Comparison of ENCODE assay signal across 1 cellular context in the genomic region with DNA sequence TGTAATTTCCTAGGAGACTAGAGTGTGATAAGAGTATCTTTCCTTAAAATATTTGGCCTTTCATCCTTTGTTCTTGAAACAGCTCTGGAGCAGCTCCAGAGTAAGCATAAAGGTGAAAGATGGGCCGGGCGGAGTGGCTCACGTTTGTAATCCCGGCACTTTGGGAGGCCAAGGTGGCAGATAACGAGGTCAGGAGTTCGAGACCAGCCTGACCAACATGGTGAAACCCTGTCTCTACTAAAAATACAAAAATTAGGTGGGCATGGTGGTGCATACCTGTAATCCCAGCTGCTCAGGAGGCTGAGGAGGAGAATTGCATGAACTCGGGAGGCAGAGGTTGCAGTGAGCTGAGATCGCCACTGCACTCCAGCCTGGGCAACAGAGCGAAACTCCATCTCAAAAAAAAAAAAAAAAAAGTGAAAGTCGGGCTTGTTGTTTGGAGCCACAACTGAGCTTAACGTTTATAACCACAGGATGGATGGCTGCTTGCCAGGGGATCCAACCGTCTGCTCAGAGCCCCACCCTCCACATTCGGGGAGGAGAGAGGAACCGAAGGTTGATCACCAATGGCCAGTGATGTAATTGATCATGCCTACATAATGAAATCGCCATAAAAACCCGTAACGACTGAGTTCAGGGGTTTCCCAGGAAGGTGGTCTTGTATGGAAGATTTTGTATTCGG.
TF ChIP-seq lines count a peak whose summit lies in the region.

No MANE protein-coding gene starts in this region.

TF ChIP-seq in K562, 482 proteins besides CTCF, POLR2A, EP300 and RAD21:
- TF ChIP-seq VEZF1 (CRISPR knock-in tag; IDR thresholded peaks at IDR 0.05) (peak; percentile 21; the same call in 1 of the 2 replicates), ZNF384 (IDR thresholded peaks at IDR 0.05; ENCODE audit: low read depth, low read length) (peak; percentile 49; the same call in 1 of the 2 replicates), NFIC (IDR thresholded peaks at IDR 0.05) (peak; percentile 58)
